20 cellular contexts compared by ENCODE assay signal in genomic region chr18:69944434-69944833, GRCh38. TPM values are rescaled to one million over a fixed set of nuclear protein-coding genes. Genes with fewer than 3 reads are reported as not detected.
A peak's percentile ranks its signal among the peaks of the same experiment; 100 is the strongest.
DNase-seq lines count a peak whose midpoint lies in the region; ATAC-seq and TF ChIP-seq lines count a peak whose summit lies in the region.
"Had no signal": no experiment of that assay in that cellular context is flagged by ENCODE, and none has a peak within 500 bp of the region (broad histone marks: within the 10 kb centered on the region; RNA-seq: fewer than 3 reads in every experiment).

No MANE protein-coding gene starts in this region.

- no peaks in the 10 kb centered on the region for H3K36me3 ChIP-seq in lower lobe of right lung
- H3K36me3 ChIP-seq: upper lobe of left lung had no signal

- H3K36me3 Mint-ChIP-seq in WTC11, result peaks cover 23% of the 10 kb centered on the region
- H3K36me3 Mint-ChIP-seq in nephron progenitor cell (ENCODE audit: low read depth), result peaks cover 9% of the 10 kb centered on the region

- TF ChIP-seq CTCF in WTC11 (IDR thresholded peaks at IDR 0.05) (no peak), nephron progenitor cell (IDR thresholded peaks at IDR 0.05) (no peak), lower lobe of right lung (IDR thresholded peaks at IDR 0.05) (no peak)

- no peaks in the 10 kb centered on the region for H3K27me3 ChIP-seq in lower lobe of right lung (ENCODE audit: low read depth)
- H3K27me3 ChIP-seq: upper lobe of left lung had no signal

- H3K9me3 ChIP-seq in lower lobe of right lung, result no peaks in the 10 kb centered on the region
- H3K9me3 ChIP-seq: A549 had no signal

- H3K4me1 Mint-ChIP-seq in WTC11 (peaks cover 23% of the 10 kb centered on the region), nephron progenitor cell (peaks cover 8% of the 10 kb centered on the region)

- peak; percentile 52 for DNase-seq in activated CD8-positive, alpha-beta memory T cell treated with anti-CD3 and anti-CD28 coated beads for 24 hours
- DNase-seq in activated CD8-positive, alpha-beta memory T cell treated with anti-CD3 and anti-CD28 coated beads, Interleukin-2, amount 50 U/mL, for 48 hours, result no peak
- DNase-seq in WTC11 (ENCODE audit: low spot score), result no peak
- no peak for DNase-seq in nephron progenitor cell
- DNase-seq in lower lobe of right lung, result no peak
- no peak for DNase-seq in RKO (ENCODE audit: low spot score)
- DNase-seq: activated T-cell treated with anti-CD3 and anti-CD28 coated beads, Interleukin-2, amount 50 U/mL, for 1 hour; C1 segment of cervical spinal cord; DMS153; endodermal cell; NCI-H1417; NCI-H82; right cardiac atrium; T1000; upper lobe of left lung had no signal

- intact Hi-C loops in lower lobe of right lung (cut with DNase I), result no loop called here

- POLR2A ChIA-PET in WTC11 (lab: Charles Lee), result no interaction called here

- H3K4me1 ChIP-seq in lower lobe of right lung, result peaks cover 20% of the 10 kb centered on the region
- H3K4me1 ChIP-seq: A549 had no signal

- peak overlapping the region; percentile 16; the same call in 1 of the 2 replicates for H3K27ac Mint-ChIP-seq in WTC11
- peak overlapping the region; percentile 53 for H3K27ac Mint-ChIP-seq in nephron progenitor cell
- H3K27ac Mint-ChIP-seq: endodermal cell; stimulated activated naive CD8-positive, alpha-beta T cell treated with anti-CD3 and anti-CD28 coated beads, Interleukin-15, Interleukin-2, amounts not matched to agents 100 ng/mL and 50 ng/mL, for 24 hours had no signal

- H3K9me3 Mint-ChIP-seq in WTC11 (peaks cover 32% of the 10 kb centered on the region), nephron progenitor cell (peaks cover 23% of the 10 kb centered on the region)

- H3K4me3 ChIP-seq in lower lobe of right lung, result no peak overlapping the region
- H3K4me3 ChIP-seq: A549, SK-N-MC had no signal

- no peak overlapping the region for H3K4me3 Mint-ChIP-seq in WTC11
- H3K4me3 Mint-ChIP-seq in nephron progenitor cell, result no peak overlapping the region
- H3K4me3 Mint-ChIP-seq: endodermal cell; stimulated activated naive CD8-positive, alpha-beta T cell treated with anti-CD3 and anti-CD28 coated beads, Interleukin-15, Interleukin-2, amounts not matched to agents 100 ng/mL and 50 ng/mL, for 24 hours had no signal

- H3K27me3 Mint-ChIP-seq in WTC11 (ENCODE audit: low read depth) (no peaks in the 10 kb centered on the region), nephron progenitor cell (ENCODE audit: low read depth, poor library complexity) (peaks cover 2% of the 10 kb centered on the region)
- H3K27me3 Mint-ChIP-seq: stimulated activated naive CD8-positive, alpha-beta T cell treated with anti-CD3 and anti-CD28 coated beads, Interleukin-15, Interleukin-2, amounts not matched to agents 100 ng/mL and 50 ng/mL, for 24 hours had no signal

- CTCF ChIA-PET in WTC11 (lab: Charles Lee), result interaction anchor here (0.7 to 1.4 kb wide), 4 partner anchors 12 to 16 kb away, joined by 3 to 4 read pairs (median 4); no protein-coding TSS in a partner anchor

- peak; percentile 24 for ATAC-seq in GM18498 (IDR thresholded peaks at IDR 0.05; ENCODE audit: unreplicated experiment)
- peak; percentile 83 for ATAC-seq in WTC11
- no peak for ATAC-seq in GM18520 (IDR thresholded peaks at IDR 0.05; ENCODE audit: unreplicated experiment)
- no peak for ATAC-seq in lower lobe of right lung
- ATAC-seq: A549, right cardiac atrium had no signal

- H3K27ac ChIP-seq in lower lobe of right lung, result no peak overlapping the region
- H3K27ac ChIP-seq: A549, SK-N-MC, upper lobe of left lung had no signal

TF ChIP-seq in WTC11, 78 proteins besides CTCF, POLR2A, EP300 and RAD21:
- no peak for TF ChIP-seq PRRX2 (CRISPR knock-in tag; IDR thresholded peaks at IDR 0.05)
- TF ChIP-seq JAZF1 (CRISPR knock-in tag; IDR thresholded peaks at IDR 0.05), result no peak
- TF ChIP-seq, protein P1, sequence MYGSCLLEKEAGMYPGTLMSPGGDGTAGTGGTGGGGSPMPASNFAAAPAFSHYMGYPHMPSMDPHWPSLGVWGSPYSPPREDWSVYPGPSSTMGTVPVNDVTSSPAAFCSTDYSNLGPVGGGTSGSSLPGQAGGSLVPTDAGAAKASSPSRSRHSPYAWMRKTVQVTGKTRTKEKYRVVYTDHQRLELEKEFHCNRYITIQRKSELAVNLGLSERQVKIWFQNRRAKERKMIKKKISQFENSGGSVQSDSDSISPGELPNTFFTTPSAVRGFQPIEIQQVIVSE (CRISPR knock-in tag; IDR thresholded peaks at IDR 0.05; ENCODE audit: borderline replicate concordance), result no peak
- TF ChIP-seq ZNF423 (CRISPR knock-in tag; IDR thresholded peaks at IDR 0.05), result no peak
- TF ChIP-seq TCF7 (CRISPR knock-in tag; IDR thresholded peaks at IDR 0.05; ENCODE audit: low read depth), result no peak
- no peak for TF ChIP-seq ZNF263 (CRISPR knock-in tag; IDR thresholded peaks at IDR 0.05; ENCODE audit: low read depth)
- no peak for TF ChIP-seq ATF1 (CRISPR knock-in tag; IDR thresholded peaks at IDR 0.05)
- no peak for TF ChIP-seq OVOL2 (CRISPR knock-in tag; IDR thresholded peaks at IDR 0.05; ENCODE audit: borderline replicate concordance)
- TF ChIP-seq FOXJ3 (CRISPR knock-in tag; IDR thresholded peaks at IDR 0.05; ENCODE audit: borderline replicate concordance), result no peak
- no peak for TF ChIP-seq MAX (CRISPR knock-in tag; IDR thresholded peaks at IDR 0.05)
- TF ChIP-seq, protein P2, sequence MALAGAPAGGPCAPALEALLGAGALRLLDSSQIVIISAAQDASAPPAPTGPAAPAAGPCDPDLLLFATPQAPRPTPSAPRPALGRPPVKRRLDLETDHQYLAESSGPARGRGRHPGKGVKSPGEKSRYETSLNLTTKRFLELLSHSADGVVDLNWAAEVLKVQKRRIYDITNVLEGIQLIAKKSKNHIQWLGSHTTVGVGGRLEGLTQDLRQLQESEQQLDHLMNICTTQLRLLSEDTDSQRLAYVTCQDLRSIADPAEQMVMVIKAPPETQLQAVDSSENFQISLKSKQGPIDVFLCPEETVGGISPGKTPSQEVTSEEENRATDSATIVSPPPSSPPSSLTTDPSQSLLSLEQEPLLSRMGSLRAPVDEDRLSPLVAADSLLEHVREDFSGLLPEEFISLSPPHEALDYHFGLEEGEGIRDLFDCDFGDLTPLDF (CRISPR knock-in tag; IDR thresholded peaks at IDR 0.05), result no peak
TF ChIP-seq in WTC11: peak in this region for 0.

RNA-seq across cellular contexts. Expression of gene CD226, which starts 3.2 kb away (rescaled TPM):
- total RNA-seq in WTC11 (2021) (0.23 to 0.55 TPM (median 0.24 TPM) in 3 replicates), lower lobe of right lung (5.4 TPM)

Comparison
In these comparisons a context has a peak if more than half of its experiments do, and no peak if none do; other contexts are left out.
1. ATAC-seq: peak in GM18498 (single experiment) and WTC11 (single experiment); none in GM18520 (single experiment) and lower lobe of right lung (0 of 2).